Comparison of ENCODE assay signal across 8 cellular contexts in genomic region chr5:80653497-80653896, GRCh38. TPM values are rescaled to one million over a fixed set of nuclear protein-coding genes. Genes with fewer than 3 reads are reported as not detected.
DNase-seq lines count a peak whose midpoint lies in the region; ATAC-seq lines count a peak whose summit lies in the region.

No MANE protein-coding gene starts in this region.

- ATAC-seq in central memory CD8-positive, alpha-beta T cell (replicated peaks; ENCODE audit: extremely low read depth, poor library complexity, severe bottlenecking), result no peak
- no peak for ATAC-seq in naive B cell (ENCODE audit: low read depth in 2 of 2)

- peaks cover 34% of the 10 kb centered on the region for H3K4me1 ChIP-seq in CD4-positive, alpha-beta memory T cell (ENCODE audit: insufficient read depth, low read length)

- peaks cover 5% of the 10 kb centered on the region for H3K36me3 ChIP-seq in CD4-positive, alpha-beta memory T cell (ENCODE audit: insufficient read depth, low read length)
- peaks cover 16% of the 10 kb centered on the region for H3K36me3 ChIP-seq in KOPT-K1 (ENCODE audit: insufficient read depth, low read length)

- H3K27ac Mint-ChIP-seq in CD4-positive, alpha-beta memory T cell, result peak overlapping the region in 6 of 7 donors; percentile 1 to 86 (median 54)
- H3K27ac Mint-ChIP-seq in central memory CD8-positive, alpha-beta T cell (ENCODE audit: low read depth), result peak overlapping the region; percentile 66
- H3K27ac Mint-ChIP-seq in naive B cell, result peak overlapping the region in 2 of 6 donors; percentile 69 to 77

- no peaks in the 10 kb centered on the region for H3K27me3 Mint-ChIP-seq in CD4-positive, alpha-beta memory T cell
- H3K27me3 Mint-ChIP-seq in central memory CD8-positive, alpha-beta T cell, result no peaks in the 10 kb centered on the region
- no peaks in the 10 kb centered on the region for H3K27me3 Mint-ChIP-seq in naive B cell

- H3K4me3 Mint-ChIP-seq in CD4-positive, alpha-beta memory T cell, result peak overlapping the region; percentile 59 to 97 (median 82)
- peak overlapping the region; percentile 81 for H3K4me3 Mint-ChIP-seq in central memory CD8-positive, alpha-beta T cell
- peak overlapping the region; percentile 73 to 94 (median 85) for H3K4me3 Mint-ChIP-seq in naive B cell

- peaks cover 20 to 32% (median 25%) of the 10 kb centered on the region in 4 donors for H3K4me1 Mint-ChIP-seq in CD4-positive, alpha-beta memory T cell
- peaks cover 17% of the 10 kb centered on the region for H3K4me1 Mint-ChIP-seq in central memory CD8-positive, alpha-beta T cell
- H3K4me1 Mint-ChIP-seq in naive B cell, result peaks cover 14 to 21% (median 18%) of the 10 kb centered on the region in 3 donors

- peak overlapping the region in 1 of 2 donors; percentile 26 for H3K4me3 ChIP-seq in CD4-positive, alpha-beta memory T cell (ENCODE audit: low read length in 2 of 2)

- no peaks in the 10 kb centered on the region for H3K27me3 ChIP-seq in CD4-positive, alpha-beta memory T cell (ENCODE audit: insufficient read depth, low read length)

- no peak for DNase-seq in CD4-positive, alpha-beta memory T cell
- DNase-seq in central memory CD8-positive, alpha-beta T cell (ENCODE audit: low spot score in 2 of 2), result no peak
- no peak for DNase-seq in naive B cell
- DNase-seq in GOT3 (lab: John Stamatoyannopoulos, UW), result no peak
- DNase-seq in NOMO-1 treated with dmso at 0.1 percent for 144 hours (lab: John Stamatoyannopoulos, UW; ENCODE audit: unreplicated experiment), result no peak
- no peak for DNase-seq in medulla oblongata (ENCODE audit: extremely low spot score)
- no peak for DNase-seq in NCI-H526 treated with DMSO at 0.1 percent for 48 hours (lab: John Stamatoyannopoulos, UW)

- H3K36me3 Mint-ChIP-seq in CD4-positive, alpha-beta memory T cell, result peaks cover 27 to 28% of the 10 kb centered on the region in 2 donors
- H3K36me3 Mint-ChIP-seq in central memory CD8-positive, alpha-beta T cell (ENCODE audit: insufficient read depth), result peaks cover 14% of the 10 kb centered on the region
- H3K36me3 Mint-ChIP-seq in naive B cell, result peaks cover 7 to 10% of the 10 kb centered on the region in 2 donors

- POLR2A ChIA-PET in CD4-positive, alpha-beta memory T cell (lab: Charles Lee; ENCODE audit: partially characterized antibody), result interaction anchor here (1.2 to 1.9 kb wide), 2 partner anchors 15 to 19 kb away, joined by 3 to 6 read pairs; no protein-coding TSS in a partner anchor

- no peaks in the 10 kb centered on the region for H3K9me3 ChIP-seq in CD4-positive, alpha-beta memory T cell (ENCODE audit: control insufficient read depth in 1 of 2, low read length in 2 of 2)
- no peaks in the 10 kb centered on the region for H3K9me3 ChIP-seq in KOPT-K1 (ENCODE audit: insufficient read depth, low read length, poor library complexity, severe bottlenecking)

- intact Hi-C loops in CD4-positive, alpha-beta memory T cell (cut with micrococcal nuclease), result loop anchor here (5.0 to 10.0 kb wide), 4 partner anchors 311 to 1419 kb away; partner anchors contain the start of genes JMY, MTX3, RASGRF2 and TENT2

- no peak overlapping the region for H3K27ac ChIP-seq in CD4-positive, alpha-beta memory T cell (ENCODE audit: low read depth, low read length)
- peak overlapping the region; percentile 97 for H3K27ac ChIP-seq in KOPT-K1 (ENCODE audit: low read depth, low read length, poor library complexity, severe bottlenecking)

- H3K9me3 Mint-ChIP-seq in CD4-positive, alpha-beta memory T cell, result no peaks in the 10 kb centered on the region
- H3K9me3 Mint-ChIP-seq in central memory CD8-positive, alpha-beta T cell, result no peaks in the 10 kb centered on the region
- H3K9me3 Mint-ChIP-seq in naive B cell, result no peaks in the 10 kb centered on the region

- CTCF ChIA-PET in CD4-positive, alpha-beta memory T cell (lab: Charles Lee; ENCODE audit: partially characterized antibody), result no interaction called here

RNA-seq across cellular contexts. Expression of gene MSH3, which starts 1.0 kb away (rescaled TPM):
- 10 to 100 TPM; 14.3 to 17.1 TPM for total RNA-seq in CD4-positive, alpha-beta memory T cell
- polyA plus RNA-seq in CD4-positive, alpha-beta memory T cell, result 10 to 100 TPM; 14.3 to 16.4 TPM
- polyA plus RNA-seq in naive B cell (ENCODE audit: low read depth in 6 of 6), result 10 to 100 TPM; 12.4 to 14.8 (median 12.9) TPM

RNA-seq across cellular contexts. Expression of gene DHFR, which starts 1.3 kb away (rescaled TPM):
- 10 to 100 TPM; 18.5 to 19.2 TPM for total RNA-seq in CD4-positive, alpha-beta memory T cell
- 1 to 10 TPM; 1.3 to 1.8 TPM for polyA plus RNA-seq in CD4-positive, alpha-beta memory T cell
- polyA plus RNA-seq in naive B cell (ENCODE audit: low read depth in 6 of 6), result 1 to 10 TPM in 4 of 6 donors, under 1 TPM in 2; 0.20 to 3.3 (median 1.4) TPM
